Comparison of ENCODE assay signal across 23 cellular contexts in the genomic region with DNA sequence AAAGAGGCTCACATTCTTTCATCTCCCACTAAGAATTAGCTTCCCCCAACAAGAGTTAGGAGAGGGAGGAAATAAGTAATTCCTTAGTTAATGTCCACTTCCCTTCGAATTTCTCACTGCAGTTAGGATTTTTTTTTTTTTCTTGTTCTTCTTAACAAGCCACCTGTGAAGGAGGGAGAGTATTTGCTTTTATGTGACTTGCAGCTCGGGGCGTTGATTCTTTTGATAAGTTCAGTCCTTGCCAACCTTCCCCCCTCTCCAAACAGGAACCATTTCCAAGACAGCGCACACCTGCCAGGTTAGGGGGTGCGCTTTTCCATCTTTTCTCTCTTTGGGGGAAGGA. TPM values are rescaled to one million over a fixed set of nuclear protein-coding genes. Genes with fewer than 3 reads are reported as not detected.
DNase-seq lines count a peak whose midpoint lies in the region; ATAC-seq, FAIRE-seq and TF ChIP-seq lines count a peak whose summit lies in the region.
"Had no signal": no experiment of that assay in that cellular context is flagged by ENCODE, and none has a peak within 500 bp of the region (broad histone marks: within the 10 kb centered on the region; RNA-seq: fewer than 3 reads in every experiment).

No MANE protein-coding gene starts in this region.

- no peaks in the 10 kb centered on the region for H3K79me2 ChIP-seq in H1 (ENCODE audit: control insufficient read depth in 1 of 2, insufficient read depth in 2 of 2, low read length in 2 of 2)

- no peak overlapping the region for H3K9ac ChIP-seq in H1 (replicated peaks in 1 of 4; ENCODE audit: extremely low read depth in 1 of 4, low read depth in 3 of 4, low read length in 3 of 4)
- H3K9ac ChIP-seq: BLaER1 had no signal

- H2BK15ac ChIP-seq in H1 (ENCODE audit: low read length): no peak overlapping the region

- no peak overlapping the region for H2AFZ ChIP-seq in H1 (ENCODE audit: low read length)

- POLR2A ChIA-PET in H1 (lab: Charles Lee; ENCODE audit: partially characterized antibody): interaction anchor here (1.3 kb wide), 1 partner anchor 206 kb away, joined by 3 read pairs; no protein-coding TSS in a partner anchor

- no peak for FAIRE-seq in H1 (lab: Jason Lieb, UNC)
- FAIRE-seq: A204.1, endometrium had no signal

- no peak overlapping the region for H3K23ac ChIP-seq in H1 (ENCODE audit: insufficient read length)

- CTCF ChIA-PET in H1 (lab: Charles Lee; ENCODE audit: partially characterized antibody): interaction anchor here (0.6 to 13.9 kb wide), 16 partner anchors 10 to 622 kb away, joined by 3 to 223 read pairs (median 4); no protein-coding TSS in a partner anchor

- ATAC-seq in SK-N-SH treated with all-trans-retinoic acid at 6 μM for 48 hours (no peak), HG03175 (IDR thresholded peaks at IDR 0.05; ENCODE audit: unreplicated experiment) (no peak)
- ATAC-seq: naive thymus-derived CD4-positive, alpha-beta T cell; psoas muscle; Right ventricle myocardium inferior; T-cell had no signal

- H3K9me3 ChIP-seq in H1 (ENCODE audit: insufficient read depth in 2 of 2, low read depth in 1 of 2, low read length in 1 of 2) (no peaks in the 10 kb centered on the region), suprapubic skin (no peaks in the 10 kb centered on the region)
- H3K9me3 ChIP-seq: lower lobe of right lung, psoas muscle had no signal

- H2AK5ac ChIP-seq in H1 (ENCODE audit: low read depth, low read length): no peak overlapping the region

- no peak overlapping the region for H4K5ac ChIP-seq in H1 (ENCODE audit: insufficient read length, low read depth, low read length)

- no peak overlapping the region for H2BK5ac ChIP-seq in H1 (ENCODE audit: low read depth, low read length)

- peak overlapping the region; percentile 69 to 93 for H3K4me2 ChIP-seq in H1 (ENCODE audit: insufficient read depth in 1 of 2, low read depth in 2 of 2, low read length in 2 of 2)
- H3K4me2 ChIP-seq: BLaER1 had no signal

- H2BK20ac ChIP-seq in H1 (ENCODE audit: low read length): no peak overlapping the region

- no peak overlapping the region for H3K27ac ChIP-seq in H1 (ENCODE audit: low read depth, low read length)
- no peak overlapping the region for H3K27ac ChIP-seq in suprapubic skin
- H3K27ac ChIP-seq: BLaER1, foreskin keratinocyte, lower lobe of right lung, psoas muscle had no signal

- 18% methylated on average over 5 of the region's 5 CpGs; no CpG with 5 or more reads in 1 of the 2 experiments for WGBS in H1 (ENCODE audit: extremely low coverage in 1 of 2, insufficient coverage in 1 of 2, insufficient read length in 1 of 2, insufficient replicate concordance in 2 of 2, low coverage in 1 of 2, low lambda C conversion rate in 2 of 2, missing lambda C conversion rate in 1 of 2), 2 experiments
- WGBS in suprapubic skin: 5% methylated on average over 5 of the region's 5 CpGs

- TF ChIP-seq EP300 in H1 (IDR thresholded peaks at IDR 0.05; ENCODE audit: borderline replicate concordance in 1 of 2, low read depth in 2 of 2, low read length in 2 of 2) (no peak), suprapubic skin (IDR thresholded peaks at IDR 0.05) (no peak)

- H4K20me1 ChIP-seq in H1 (replicated peaks in 1 of 2; ENCODE audit: control insufficient read depth in 1 of 2, insufficient read depth in 2 of 2, low read length in 2 of 2): peaks cover 0 to 2% of the 10 kb centered on the region in 2 experiments
- H4K20me1 ChIP-seq: BLaER1 had no signal

- peaks cover 14 to 48% (median 39%) of the 10 kb centered on the region in 4 experiments for H3K27me3 ChIP-seq in H1 (replicated peaks in 1 of 4; ENCODE audit: control insufficient read depth in 3 of 4, extremely low read depth in 1 of 4, insufficient read depth in 3 of 4, low read length in 3 of 4)
- peaks cover 65% of the 10 kb centered on the region for H3K27me3 ChIP-seq in suprapubic skin
- H3K27me3 ChIP-seq: BLaER1 had no signal

- peaks cover 0 to 4% (median 0%) of the 10 kb centered on the region in 4 experiments; a peak in 3 of 7 replicates for H3K4me1 ChIP-seq in H1 (replicated peaks in 1 of 4; ENCODE audit: control insufficient read depth in 3 of 4, insufficient read depth in 4 of 4, low read length in 3 of 4)
- H3K4me1 ChIP-seq in suprapubic skin: peaks cover 7% of the 10 kb centered on the region
- H3K4me1 ChIP-seq: foreskin keratinocyte, lower lobe of right lung, psoas muscle had no signal

- H3K4me3 ChIP-seq in H1 (ENCODE audit: extremely low read depth in 1 of 4, insufficient read depth in 2 of 4, low read depth in 3 of 4, low read length in 4 of 4) (peak overlapping the region; percentile 52 to 81 (median 63)), suprapubic skin (peak overlapping the region; percentile 35)
- H3K4me3 ChIP-seq: BLaER1, lower lobe of right lung, psoas muscle had no signal

- H2BK120ac ChIP-seq in H1 (replicated peaks; ENCODE audit: low read depth, low read length): no peak overlapping the region

- TF ChIP-seq CTCF in H1 (IDR thresholded peaks at IDR 0.05; ENCODE audit: control extremely low read depth in 1 of 3, insufficient read depth in 1 of 3, low read depth in 1 of 3, low read length in 3 of 3) (no peak), suprapubic skin (IDR thresholded peaks at IDR 0.05) (no peak)

- H2BK12ac ChIP-seq in H1 (ENCODE audit: low read depth, low read length): no peak overlapping the region

- H3K56ac ChIP-seq in H1 (replicated peaks; ENCODE audit: insufficient read length, low read depth, low read length): no peak overlapping the region

- TF ChIP-seq POLR2A in H1 (IDR thresholded peaks at IDR 0.05; ENCODE audit: control extremely low read depth in 1 of 2, low read depth in 2 of 2, low read length in 2 of 2) (no peak), suprapubic skin (IDR thresholded peaks at IDR 0.05) (no peak)

- H3K36me3 ChIP-seq in H1 (ENCODE audit: control insufficient read depth in 2 of 4, insufficient read depth in 4 of 4, low read length in 3 of 4) (no peaks in the 10 kb centered on the region), suprapubic skin (no peaks in the 10 kb centered on the region)
- H3K36me3 ChIP-seq: BLaER1, lower lobe of right lung had no signal

- DNase-seq in NCI-H1105 treated with DMSO at 0.1 percent for 48 hours (lab: John Stamatoyannopoulos, UW) (peak; percentile 21), NCI-H1105 (lab: John Stamatoyannopoulos, UW) (no peak), H1 (ENCODE audit: low read depth in 1 of 2, low spot score in 2 of 2) (no peak), left kidney (ENCODE audit: low read depth, low spot score) (peak; percentile 46), suprapubic skin (ENCODE audit: low spot score in 2 of 2) (no peak), RKO (ENCODE audit: low spot score) (no peak)
- DNase-seq: amygdala; foreskin keratinocyte; IMR-90; lower lobe of right lung; naive thymus-derived CD4-positive, alpha-beta T cell; NCI-H1694 treated with DMSO at 0.1 percent for 48 hours; psoas muscle; stimulated activated CD8-positive, alpha-beta memory T cell treated with anti-CD3 and anti-CD28 coated beads, Interleukin-4, amount 100 ng/mL, for 48 hours; T-cell had no signal

- TF ChIP-seq RAD21 in H1 (IDR thresholded peaks at IDR 0.05 in 1 of 2, conservative IDR thresholded peaks at IDR 0.05 in 1 of 2; ENCODE audit: low read depth in 2 of 2, low read length in 2 of 2): no peak

- H3K79me1 ChIP-seq in H1 (ENCODE audit: low read depth, low read length): no peaks in the 10 kb centered on the region

- H3K4ac ChIP-seq in H1 (replicated peaks; ENCODE audit: insufficient read length, low read depth, low read length): no peak overlapping the region

- no peak overlapping the region for H3K18ac ChIP-seq in H1 (ENCODE audit: extremely low read depth, low read length)

- H3K23me2 ChIP-seq in H1 (ENCODE audit: low read depth, low read length): peaks cover 6% of the 10 kb centered on the region; the same call in 1 of the 2 replicates

- H3K14ac ChIP-seq in H1 (ENCODE audit: insufficient read length): no peak overlapping the region

- no peak overlapping the region for H4K8ac ChIP-seq in H1 (ENCODE audit: extremely low read depth, insufficient read depth, low read length)

- no peak overlapping the region for H4K91ac ChIP-seq in H1 (replicated peaks; ENCODE audit: insufficient read length, low read length)

TF ChIP-seq in H1, 55 proteins besides CTCF, POLR2A, EP300 and RAD21 (continues in another document):
- no peak for TF ChIP-seq FOSL1 (IDR thresholded peaks at IDR 0.05; ENCODE audit: insufficient read depth, low read depth, low read length)
- TF ChIP-seq BACH1 (IDR thresholded peaks at IDR 0.05; ENCODE audit: low read length): no peak
- no peak for TF ChIP-seq CHD1 (IDR thresholded peaks at IDR 0.05; ENCODE audit: low read depth, low read length)
- TF ChIP-seq KDM1A (IDR thresholded peaks at IDR 0.05; ENCODE audit: borderline replicate concordance, low read length): no peak
- TF ChIP-seq NRF1 (IDR thresholded peaks at IDR 0.05; ENCODE audit: low read depth, low read length): no peak
- no peak for TF ChIP-seq SIX5 (IDR thresholded peaks at IDR 0.05; ENCODE audit: low read depth, low read length)
- TF ChIP-seq KDM5A (IDR thresholded peaks at IDR 0.05; ENCODE audit: low read length): no peak
- no peak for TF ChIP-seq CHD2 (IDR thresholded peaks at IDR 0.05; ENCODE audit: low read length)
- no peak for TF ChIP-seq EZH2 (IDR thresholded peaks at IDR 0.05; ENCODE audit: low read depth, low read length, severe bottlenecking)

TF ChIP-seq in SK-N-SH treated with all-trans-retinoic acid at 6 μM for 48 hours, 23 proteins besides CTCF, POLR2A, EP300 and RAD21 (continues in another document):
- no peak for TF ChIP-seq TOX (CRISPR knock-in tag; IDR thresholded peaks at IDR 0.05; ENCODE audit: borderline replicate concordance)
- no peak for TF ChIP-seq OSR1 (CRISPR knock-in tag; IDR thresholded peaks at IDR 0.05)
- TF ChIP-seq ZNF565 (CRISPR knock-in tag; conservative IDR thresholded peaks at IDR 0.05; ENCODE audit: low read depth): no peak
- no peak for TF ChIP-seq TCF4 (CRISPR knock-in tag; IDR thresholded peaks at IDR 0.05; ENCODE audit: borderline replicate concordance)

RNA-seq across cellular contexts. Expression of gene ADAMTS18, which starts 0.8 kb away (rescaled TPM):
- total RNA-seq in H1 (2021; fragmentation: NEBNext Ultra II Directional; extraction: Animal tissue kit (Norgen Biotek cat#: 25700)): 0.19 TPM in 2 replicates
- polyA plus RNA-seq in H1 (2011; rRNA removed): 0.05 and 0.16 TPM in 2 replicates
- polyA plus RNA-seq in H1 (2011; cell fraction: cytosol; rRNA removed): 0.13 TPM
- 0.16 TPM for polyA plus RNA-seq in H1 (2011; cell fraction: nucleus; rRNA removed)
- polyA plus RNA-seq in H1 (2012, experiment 1 of 2): 0.08 to 0.50 TPM (median 0.25 TPM) in 4 replicates
- polyA plus RNA-seq in H1 (2012, experiment 2 of 2): not detected
- 0.26 TPM for polyA plus RNA-seq in H1 (2013, experiment 1 of 2)
- 0.09 TPM for polyA plus RNA-seq in H1 (2013, experiment 2 of 2)
- 0.41 and 0.63 TPM in 2 replicates for polyA minus RNA-seq in H1 (2011; rRNA and poly(A)+ RNA removed)
- 0.44 TPM for polyA minus RNA-seq in H1 (2011; cell fraction: cytosol; rRNA and poly(A)+ RNA removed)
- polyA minus RNA-seq in H1 (2011; cell fraction: nucleus; rRNA and poly(A)+ RNA removed): 2.1 TPM
- under 1 TPM in 3 of 4 donors, not detected in 1; 0.10 to 0.42 (median 0.16) TPM for total RNA-seq in suprapubic skin
- total RNA-seq: chondrocyte; foreskin keratinocyte; IMR-90; MCF 10A; naive thymus-derived CD4-positive, alpha-beta T cell; Right ventricle myocardium inferior; T-cell had no signal
- polyA plus RNA-seq: foreskin keratinocyte; IMR-90; naive thymus-derived CD4-positive, alpha-beta T cell had no signal

Comparison
In these comparisons a context has a peak if more than half of its experiments do, and no peak if none do; other contexts are left out.
1. DNase-seq: peak in NCI-H1105 treated with DMSO at 0.1 percent for 48 hours (single experiment) and left kidney (single experiment); none in NCI-H1105 (single experiment), H1 (0 of 2), suprapubic skin (0 of 2) and RKO (single experiment).